In the genomic region with DNA sequence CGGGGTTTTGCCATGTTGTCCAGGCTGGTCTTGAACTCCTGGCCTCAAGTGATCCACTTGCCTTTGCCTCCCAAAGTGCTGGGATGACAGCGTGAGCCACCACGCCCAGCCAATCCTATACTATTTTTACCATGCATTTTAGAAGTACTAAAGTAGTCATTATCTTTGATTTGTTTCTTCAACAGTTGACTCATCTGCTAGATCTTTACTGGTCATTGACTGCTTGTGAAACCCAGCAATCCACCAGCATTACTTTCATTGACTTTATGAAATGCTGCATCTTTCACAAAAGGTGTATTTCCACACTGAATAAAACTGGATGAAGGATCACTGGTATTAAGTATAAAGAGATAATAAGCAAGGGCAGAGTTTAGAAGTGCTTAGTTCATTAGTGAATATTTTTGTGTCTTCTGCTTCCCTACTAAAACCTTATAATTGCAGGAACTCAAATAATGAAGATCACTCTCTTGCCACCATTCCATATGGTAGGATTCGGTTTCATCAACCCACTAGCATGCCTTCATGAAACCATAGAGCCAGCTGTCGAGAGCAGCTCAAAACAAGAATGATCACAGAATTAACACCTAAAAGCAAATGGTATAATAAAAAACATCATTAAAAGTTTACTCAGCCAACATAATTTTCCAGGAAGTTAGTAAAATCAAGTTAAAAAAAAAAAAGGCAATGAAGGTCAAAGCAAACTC, we compare ENCODE assay signal across 15 cellular contexts. TPM values are rescaled to one million over a fixed set of nuclear protein-coding genes. Genes with fewer than 3 reads are reported as not detected.
DNase-seq lines count a peak whose midpoint lies in the region; ATAC-seq and TF ChIP-seq lines count a peak whose summit lies in the region.
"Had no signal": no experiment of that assay in that cellular context is flagged by ENCODE, and none has a peak within 500 bp of the region (broad histone marks: within the 10 kb centered on the region; RNA-seq: fewer than 3 reads in every experiment).

No MANE protein-coding gene starts in this region.

- H3K4me3 Mint-ChIP-seq in activated T-helper 1 cell treated with anti-CD3 and anti-CD28 coated beads, Interleukin-12 subunit alpha, Interleukin-12 subunit beta, Interleukin-2, Interleukin-4 antibody, amounts not matched to agents 30 ng/mL and 10 ng/mL and 1 ng/mL, durations not matched to agents 14 hours and 24 hours and 36 hours: no peak overlapping the region
- H3K4me3 Mint-ChIP-seq: endodermal cell, naive B cell had no signal

- no peak overlapping the region for H3K27ac Mint-ChIP-seq in activated T-helper 1 cell treated with anti-CD3 and anti-CD28 coated beads, Interleukin-12 subunit alpha, Interleukin-12 subunit beta, Interleukin-2, Interleukin-4 antibody, amounts not matched to agents 30 ng/mL and 10 ng/mL and 1 ng/mL, durations not matched to agents 14 hours and 24 hours and 36 hours
- H3K27ac Mint-ChIP-seq: endodermal cell had no signal

- H3K27me3 ChIP-seq in GM23248 (replicated peaks; ENCODE audit: insufficient read depth): no peaks in the 10 kb centered on the region
- no peaks in the 10 kb centered on the region for H3K27me3 ChIP-seq in MM.1S (replicated peaks; ENCODE audit: insufficient read depth, low read length)
- no peaks in the 10 kb centered on the region for H3K27me3 ChIP-seq in osteoblast (ENCODE audit: insufficient read depth, low read length)

- intact Hi-C loops in activated T-helper 1 cell treated with anti-CD3 and anti-CD28 coated beads, Interleukin-12 subunit alpha, Interleukin-12 subunit beta, Interleukin-2, Interleukin-4 antibody, amounts not matched to agents 30 ng/mL and 10 ng/mL and 1 ng/mL, durations not matched to agents 14 hours and 24 hours and 36 hours (cut with micrococcal nuclease): no loop called here

- H3K4me1 Mint-ChIP-seq in activated T-helper 1 cell treated with anti-CD3 and anti-CD28 coated beads, Interleukin-12 subunit alpha, Interleukin-12 subunit beta, Interleukin-2, Interleukin-4 antibody, amounts not matched to agents 30 ng/mL and 10 ng/mL and 1 ng/mL, durations not matched to agents 14 hours and 24 hours and 36 hours (ENCODE audit: low read depth): no peaks in the 10 kb centered on the region

- H2AFZ ChIP-seq in GM23248 (no peak overlapping the region), MM.1S (ENCODE audit: low read length) (no peak overlapping the region), osteoblast (ENCODE audit: low read length) (no peak overlapping the region)

- H3K4me2 ChIP-seq in GM23248 (ENCODE audit: unreplicated experiment): no peak overlapping the region
- H3K4me2 ChIP-seq in MM.1S (ENCODE audit: low read depth, low read length): no peak overlapping the region; the same call in 1 of the 2 replicates
- no peak overlapping the region for H3K4me2 ChIP-seq in osteoblast (ENCODE audit: insufficient read depth, low read length)

- peak; percentile 65 for DNase-seq in GM23248
- no peak for DNase-seq in MM.1S
- DNase-seq in epithelial cell of prostate (ENCODE audit: low read depth, low spot score): peak; percentile 45
- DNase-seq in osteoblast (ENCODE audit: insufficient read length, low spot score, missing footprints): no peak
- DNase-seq in activated T-helper 1 cell treated with anti-CD3 and anti-CD28 coated beads, Interleukin-12 subunit alpha, Interleukin-12 subunit beta, Interleukin-2, Interleukin-4 antibody, amounts not matched to agents 30 ng/mL and 10 ng/mL and 1 ng/mL, durations not matched to agents 14 hours and 24 hours and 36 hours (ENCODE audit: low spot score): no peak
- DNase-seq: activated CD4-positive, alpha-beta T cell treated with anti-CD3 and anti-CD28 coated beads for 1 hour; Calu3; endodermal cell; GDM1; lower lobe of right lung; naive B cell; stimulated activated CD4-positive, alpha-beta T cell treated with anti-CD3 and anti-CD28 coated beads, Interleukin-4, amount 100 ng/mL, for 1 hour had no signal

- no peak overlapping the region for H3K27ac ChIP-seq in GM23248
- peak overlapping the region; percentile 8; the same call in 1 of the 2 replicates for H3K27ac ChIP-seq in MM.1S (ENCODE audit: low read length)
- peak overlapping the region; percentile 42 for H3K27ac ChIP-seq in epithelial cell of prostate
- H3K27ac ChIP-seq in osteoblast (ENCODE audit: low read depth, low read length): peak overlapping the region; percentile 25
- H3K27ac ChIP-seq: lower lobe of right lung, skin epidermis had no signal

- no peaks in the 10 kb centered on the region for H3K9me2 ChIP-seq in GM23248 (ENCODE audit: insufficient read depth)
- no peaks in the 10 kb centered on the region for H3K9me2 ChIP-seq in MM.1S (replicated peaks; ENCODE audit: insufficient read depth, low read length)

- ATAC-seq in GM18870 (IDR thresholded peaks at IDR 0.05; ENCODE audit: unreplicated experiment) (no peak), HG03571 (IDR thresholded peaks at IDR 0.05; ENCODE audit: unreplicated experiment) (no peak)

- 85% methylated on average over 5 of the region's 5 CpGs for WGBS in GM23248 (ENCODE audit: low coverage in 1 of 2, low lambda C conversion rate in 2 of 2, missing lambda C conversion rate in 2 of 2), 2 experiments

- no peak for TF ChIP-seq CTCF in MM.1S (IDR thresholded peaks at IDR 0.05; ENCODE audit: low read length)
- TF ChIP-seq CTCF in osteoblast (IDR thresholded peaks at IDR 0.05; ENCODE audit: extremely low read depth, low read depth, low read length): no peak

- H3K4me1 ChIP-seq in GM23248 (ENCODE audit: insufficient read depth) (peaks cover 6% of the 10 kb centered on the region), MM.1S (ENCODE audit: low read length) (peaks cover 25% of the 10 kb centered on the region), osteoblast (ENCODE audit: insufficient read depth, low read length) (peaks cover 38% of the 10 kb centered on the region)

- H3K36me3 ChIP-seq in GM23248 (ENCODE audit: low read depth) (peaks cover 8% of the 10 kb centered on the region; the same call in 1 of the 2 replicates), MM.1S (replicated peaks; ENCODE audit: insufficient read depth, low read length) (no peaks in the 10 kb centered on the region), osteoblast (ENCODE audit: insufficient read depth, low read length) (peaks cover 20% of the 10 kb centered on the region)
- H3K36me3 ChIP-seq: lower lobe of right lung had no signal

- in situ Hi-C loops in GM23248 (cut with MboI): no loop called here

- H3K9ac ChIP-seq in GM23248 (no peak overlapping the region), MM.1S (ENCODE audit: low read length) (no peak overlapping the region)

- no peaks in the 10 kb centered on the region for H3K9me3 ChIP-seq in GM23248 (ENCODE audit: low read depth)
- H3K9me3 ChIP-seq in MM.1S (replicated peaks; ENCODE audit: insufficient read depth, low read length): no peaks in the 10 kb centered on the region
- no peaks in the 10 kb centered on the region for H3K9me3 ChIP-seq in osteoblast (ENCODE audit: low read depth, low read length)
- H3K9me3 ChIP-seq: lower lobe of right lung had no signal

- H4K20me1 ChIP-seq in GM23248 (ENCODE audit: insufficient read depth) (no peaks in the 10 kb centered on the region), MM.1S (ENCODE audit: insufficient read depth, low read length) (no peaks in the 10 kb centered on the region), osteoblast (ENCODE audit: insufficient read depth, low read length) (peaks cover 13% of the 10 kb centered on the region)

- H3K79me2 ChIP-seq in GM23248 (ENCODE audit: insufficient read depth): peaks cover 90% of the 10 kb centered on the region
- no peaks in the 10 kb centered on the region for H3K79me2 ChIP-seq in MM.1S (ENCODE audit: low read length)
- peaks cover 94% of the 10 kb centered on the region for H3K79me2 ChIP-seq in osteoblast (ENCODE audit: insufficient read depth, low read length)

- peaks cover 6% of the 10 kb centered on the region for H3K36me3 Mint-ChIP-seq in activated T-helper 1 cell treated with anti-CD3 and anti-CD28 coated beads, Interleukin-12 subunit alpha, Interleukin-12 subunit beta, Interleukin-2, Interleukin-4 antibody, amounts not matched to agents 30 ng/mL and 10 ng/mL and 1 ng/mL, durations not matched to agents 14 hours and 24 hours and 36 hours (ENCODE audit: low read depth)

- no peak overlapping the region for H3K4me3 ChIP-seq in GM23248
- H3K4me3 ChIP-seq in MM.1S (ENCODE audit: low read length): no peak overlapping the region
- no peak overlapping the region for H3K4me3 ChIP-seq in osteoblast (ENCODE audit: insufficient read depth, low read length)
- H3K4me3 ChIP-seq: lower lobe of right lung, skin epidermis had no signal

- peaks cover 17% of the 10 kb centered on the region for H3K9me3 Mint-ChIP-seq in activated T-helper 1 cell treated with anti-CD3 and anti-CD28 coated beads, Interleukin-12 subunit alpha, Interleukin-12 subunit beta, Interleukin-2, Interleukin-4 antibody, amounts not matched to agents 30 ng/mL and 10 ng/mL and 1 ng/mL, durations not matched to agents 14 hours and 24 hours and 36 hours

- peaks cover 3% of the 10 kb centered on the region for H3K27me3 Mint-ChIP-seq in activated T-helper 1 cell treated with anti-CD3 and anti-CD28 coated beads, Interleukin-12 subunit alpha, Interleukin-12 subunit beta, Interleukin-2, Interleukin-4 antibody, amounts not matched to agents 30 ng/mL and 10 ng/mL and 1 ng/mL, durations not matched to agents 14 hours and 24 hours and 36 hours (ENCODE audit: insufficient read depth)
- H3K27me3 Mint-ChIP-seq: naive B cell had no signal

- H3F3A ChIP-seq in GM23248 (ENCODE audit: insufficient read depth) (peaks cover 18% of the 10 kb centered on the region), MM.1S (ENCODE audit: insufficient read depth, low read length) (no peaks in the 10 kb centered on the region)

RNA-seq across cellular contexts. Expression of gene IRS1, which starts 33.1 kb away (rescaled TPM):
- total RNA-seq in GM23248 (2014; rRNA removed; shearing (Covaris generic)): 18.8 TPM in 2 replicates
- polyA plus RNA-seq in GM23248 (2016; fragmentation: Nextera tagmentation; extraction: Ambion mirVana): 8.4 and 9.1 TPM in 2 replicates
- total RNA-seq in osteoblast: 24.5 and 27.9 TPM in 2 replicates
- 3.8 and 4.2 TPM in 2 replicates for total RNA-seq in activated T-helper 1 cell treated with anti-CD3 and anti-CD28 coated beads, Interleukin-12 subunit alpha, Interleukin-12 subunit beta, Interleukin-2, Interleukin-4 antibody, amounts not matched to agents 30 ng/mL and 10 ng/mL and 1 ng/mL, durations not matched to agents 14 hours and 24 hours and 36 hours

Comparison
In these comparisons a context has a peak if more than half of its experiments do, and no peak if none do; other contexts are left out.
1. DNase-seq: peak in GM23248 (single experiment) and epithelial cell of prostate (single experiment); none in MM.1S (single experiment), osteoblast (single experiment) and activated T-helper 1 cell treated with anti-CD3 and anti-CD28 coated beads, Interleukin-12 subunit alpha, Interleukin-12 subunit beta, Interleukin-2, Interleukin-4 antibody, amounts not matched to agents 30 ng/mL and 10 ng/mL and 1 ng/mL, durations not matched to agents 14 hours and 24 hours and 36 hours (single experiment).